ENCODE assay signal across 10 cellular contexts in the genomic region with DNA sequence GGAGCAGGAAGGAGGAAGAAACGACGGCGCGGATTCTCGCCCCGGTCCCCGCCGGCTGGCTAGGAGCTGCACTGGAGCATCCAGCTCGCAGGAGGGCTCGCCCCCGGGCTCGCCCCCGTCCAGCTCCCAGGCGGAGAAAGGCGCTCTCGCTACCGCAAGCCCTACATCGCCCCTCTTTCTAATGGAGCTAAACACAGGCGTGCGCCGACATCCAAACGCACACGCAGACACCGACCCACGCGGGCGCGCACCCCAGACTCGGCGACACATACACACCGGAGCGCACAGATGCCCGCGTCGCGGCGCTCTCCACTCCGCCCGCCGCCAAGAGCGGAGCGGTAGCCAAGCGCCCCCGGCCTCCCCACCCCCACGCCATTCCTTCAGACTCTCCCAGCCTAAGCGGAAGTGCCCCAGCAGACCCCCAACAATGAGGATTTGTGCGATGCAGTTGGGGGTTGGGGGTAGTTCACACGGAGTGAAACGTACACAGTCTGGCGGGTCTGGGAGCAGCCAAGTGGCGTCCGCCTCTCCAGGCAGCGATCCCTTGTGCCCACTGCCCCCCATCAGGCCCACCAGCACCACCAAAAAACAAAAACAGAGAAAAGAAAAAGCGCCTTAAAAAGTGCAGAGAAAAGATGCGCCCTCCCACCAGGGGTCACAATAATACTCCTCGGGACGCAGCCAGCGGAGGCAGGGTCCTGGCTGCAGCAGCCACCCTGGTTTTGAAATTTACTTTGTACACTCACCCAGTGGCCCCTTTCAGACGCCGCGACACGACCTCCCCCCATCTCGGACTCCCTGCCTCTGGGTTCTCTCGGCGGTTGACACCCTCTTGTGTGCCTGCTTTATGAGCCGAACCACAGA. TPM values are rescaled to one million over a fixed set of nuclear protein-coding genes. Genes with fewer than 3 reads are reported as not detected.
DNase-seq lines count a peak whose midpoint lies in the region; ATAC-seq and TF ChIP-seq lines count a peak whose summit lies in the region.
"Had no signal": no experiment of that assay in that cellular context is flagged by ENCODE, and none has a peak within 500 bp of the region (broad histone marks: within the 10 kb centered on the region; RNA-seq: fewer than 3 reads in every experiment).

No MANE protein-coding gene starts in this region.

- no peak overlapping the region for H3K9ac ChIP-seq in skeletal muscle satellite cell (ENCODE audit: low read depth, low read length)

- H3K9me2 ChIP-seq in hepatocyte (replicated peaks; ENCODE audit: insufficient read depth) = no peaks in the 10 kb centered on the region

- no peak for ATAC-seq in GM21723 (IDR thresholded peaks at IDR 0.05; ENCODE audit: unreplicated experiment)
- no peak for ATAC-seq in HG02678 (IDR thresholded peaks at IDR 0.05; ENCODE audit: unreplicated experiment)
- no peak for ATAC-seq in HG03108 (IDR thresholded peaks at IDR 0.05; ENCODE audit: unreplicated experiment)
- ATAC-seq: HCT116 had no signal

- peak overlapping the region; percentile 67 for H2AFZ ChIP-seq in hepatocyte

- WGBS in hepatocyte (ENCODE audit: low lambda C conversion rate, missing lambda C conversion rate) = under 1% methylated on average over 58 of the region's 66 CpGs

- TF ChIP-seq CTCF in hepatocyte (IDR thresholded peaks at IDR 0.05; ENCODE audit: poor library complexity) = peak; percentile 14

- H3K4me1 ChIP-seq in hepatocyte (ENCODE audit: insufficient read depth) (no peaks in the 10 kb centered on the region), skeletal muscle satellite cell (ENCODE audit: control insufficient read depth, insufficient read depth, low read length) (peaks cover 11% of the 10 kb centered on the region)

- H3K27me3 ChIP-seq in hepatocyte (peaks cover 59% of the 10 kb centered on the region), skeletal muscle satellite cell (ENCODE audit: control insufficient read depth, insufficient read depth, low read length) (peaks cover 70% of the 10 kb centered on the region)

- H3K27ac ChIP-seq in hepatocyte = peak overlapping the region; percentile 68

- H4K20me1 ChIP-seq in hepatocyte (ENCODE audit: insufficient read depth, poor library complexity, severe bottlenecking) = no peaks in the 10 kb centered on the region

- DNase-seq in HEK293T (ENCODE audit: extremely low spot score) = peak; percentile 56
- peak; percentile 38 for DNase-seq in T1000 (lab: John Stamatoyannopoulos, UW)
- DNase-seq in hepatocyte (ENCODE audit: low spot score) = peak; percentile 65
- DNase-seq in stimulated activated CD4-positive, alpha-beta T cell treated with anti-CD3 and anti-CD28 coated beads, Interleukin-2, amount 100 ng/mL, for 48 hours = no peak
- DNase-seq: SW 1271 had no signal

- CTCF ChIA-PET in HEK293T (lab: Yijun Ruan, JAX) = interaction anchor here (0.5 to 0.6 kb wide), 2 partner anchors 8 to 199 kb away, joined by 3 read pairs; no protein-coding TSS in a partner anchor

- POLR2A ChIA-PET in HEK293T (lab: Yijun Ruan, JAX) = interaction anchor here (1.0 kb wide), 1 partner anchor 41 kb away, joined by 3 read pairs; no protein-coding TSS in a partner anchor

- H3K9me3 ChIP-seq in hepatocyte (ENCODE audit: low read depth) = no peaks in the 10 kb centered on the region
- H3K9me3 ChIP-seq in skeletal muscle satellite cell (replicated peaks; ENCODE audit: low read length) = no peaks in the 10 kb centered on the region

- H3K4me2 ChIP-seq in hepatocyte (peak overlapping the region; percentile 98), skeletal muscle satellite cell (ENCODE audit: low read length) (peak overlapping the region; percentile 66)

- H3K4me3 ChIP-seq in hepatocyte (peak overlapping the region; percentile 46), skeletal muscle satellite cell (ENCODE audit: low read length) (peak overlapping the region; percentile 45)

- peaks cover 18% of the 10 kb centered on the region for H3K79me2 ChIP-seq in hepatocyte

- no peaks in the 10 kb centered on the region for H3K36me3 ChIP-seq in hepatocyte (replicated peaks; ENCODE audit: insufficient read depth, low read depth)
- H3K36me3 ChIP-seq in skeletal muscle satellite cell (ENCODE audit: insufficient read depth, low read length) = no peaks in the 10 kb centered on the region

TF ChIP-seq in HEK293T, 16 proteins besides CTCF, POLR2A, EP300 and RAD21:
- TF ChIP-seq PKNOX1 (IDR thresholded peaks at IDR 0.05) (no peak), NFRKB (IDR thresholded peaks at IDR 0.05) (no peak), FOXK2 (IDR thresholded peaks at IDR 0.05) (no peak), LEF1 (IDR thresholded peaks at IDR 0.05; ENCODE audit: borderline replicate concordance) (no peak), BHLHE40 (IDR thresholded peaks at IDR 0.05; ENCODE audit: borderline replicate concordance) (no peak), CTBP1 (IDR thresholded peaks at IDR 0.05; ENCODE audit: borderline replicate concordance) (no peak), ARNT (IDR thresholded peaks at IDR 0.05) (no peak), L3MBTL2 (conservative IDR thresholded peaks at IDR 0.05) (no peak), FOXA1 (IDR thresholded peaks at IDR 0.05) (no peak), TARDBP (IDR thresholded peaks at IDR 0.05) (no peak)

RNA-seq across cellular contexts. Expression of gene DAB1, which starts 1.4 kb away (rescaled TPM):
- total RNA-seq in hepatocyte = 36.7 and 37.6 TPM in 2 replicates
- 19.5 and 21.9 TPM in 2 replicates for polyA plus RNA-seq in hepatocyte
- not detected in 2 replicates for total RNA-seq in skeletal muscle satellite cell (2012; rRNA removed)

Comparison
In these comparisons a context has a peak if more than half of its experiments do, and no peak if none do; other contexts are left out.
1. DNase-seq: peak in HEK293T (single experiment), T1000 (single experiment) and hepatocyte (single experiment); none in stimulated activated CD4-positive, alpha-beta T cell treated with anti-CD3 and anti-CD28 coated beads, Interleukin-2, amount 100 ng/mL, for 48 hours (0 of 2).